ENCODE assay signal across 20 cellular contexts in genomic region chr4:75509592-75509991, GRCh38. TPM values are rescaled to one million over a fixed set of nuclear protein-coding genes. Genes with fewer than 3 reads are reported as not detected.
"Had no signal": no experiment of that assay in that cellular context is flagged by ENCODE, and none has a peak within 500 bp of the region (broad histone marks: within the 10 kb centered on the region; RNA-seq: fewer than 3 reads in every experiment).

No MANE protein-coding gene starts in this region.

RNA-seq across cellular contexts. Expression of gene ODAPH, which starts 46.3 kb away (rescaled TPM):
- total RNA-seq: activated CD8-positive, alpha-beta memory T cell treated with anti-CD3 and anti-CD28 coated beads for 36 hours; activated naive CD4-positive, alpha-beta T cell treated with anti-CD3 and anti-CD28 coated beads, Interleukin-2, amount 50 U/mL, for 72 hours; ascending aorta; cardiac septum; chondrocyte; endothelial cell of umbilical vein; fibroblast of lung; fibroblast of villous mesenchyme; gastroesophageal sphincter; kidney; left colon; liver; mammary epithelial cell; ovary; progenitor cell of endocrine pancreas; right lobe of liver; skeletal muscle tissue; subcutaneous adipose tissue; thoracic aorta had no signal
- polyA plus RNA-seq: endothelial cell of umbilical vein, esophagus, fibroblast of lung, liver, ovary had no signal
